In the genomic region with DNA sequence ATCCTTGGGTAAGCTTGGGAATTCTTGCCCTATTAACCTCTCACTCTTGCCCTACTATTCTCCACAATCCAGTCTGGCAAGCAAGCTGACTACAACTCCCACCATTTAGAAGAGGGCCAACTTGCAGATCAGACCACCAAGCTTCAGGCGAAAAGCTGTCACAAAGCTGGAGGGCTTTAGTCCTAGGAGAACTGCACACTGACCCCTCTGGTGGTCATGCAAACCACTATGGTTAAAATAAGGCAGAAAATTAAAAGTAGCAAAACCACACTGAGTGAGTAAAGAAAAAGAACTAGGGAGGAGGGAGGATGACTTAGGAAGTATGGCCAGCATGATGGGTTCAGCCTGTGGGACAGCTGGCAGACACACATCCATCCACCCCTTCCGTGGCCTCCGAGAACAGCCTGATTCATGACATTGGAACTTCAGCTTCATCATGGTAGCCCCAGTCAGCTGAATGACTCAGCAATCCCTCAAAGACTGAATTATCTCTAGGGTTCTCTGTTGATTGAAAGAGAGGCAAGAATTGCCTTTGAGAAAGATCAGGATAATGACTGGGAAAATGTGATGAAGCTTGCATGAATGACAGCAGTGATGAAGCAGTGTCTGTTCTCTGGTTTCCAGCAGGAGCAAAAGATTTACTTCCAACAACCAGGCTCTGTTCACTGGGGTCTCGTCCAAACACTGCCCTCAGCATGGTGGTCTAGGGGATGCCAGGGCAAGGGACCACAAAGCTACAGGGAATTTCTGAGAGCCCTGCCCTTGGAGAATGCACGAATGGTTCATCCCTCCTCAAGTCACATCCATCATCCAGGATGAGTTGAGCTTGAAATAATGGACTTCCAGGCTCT, we compare ENCODE assay signal across 9 cellular contexts. TPM values are rescaled to one million over a fixed set of nuclear protein-coding genes. Genes with fewer than 3 reads are reported as not detected.
DNase-seq lines count a peak whose midpoint lies in the region; ATAC-seq and TF ChIP-seq lines count a peak whose summit lies in the region.
"Had no signal": no experiment of that assay in that cellular context is flagged by ENCODE, and none has a peak within 500 bp of the region (broad histone marks: within the 10 kb centered on the region; RNA-seq: fewer than 3 reads in every experiment).

No MANE protein-coding gene starts in this region.

- CTCF ChIA-PET in RWPE1 (lab: Yijun Ruan, JAX) = interaction anchor here (0.5 to 0.7 kb wide), 2 partner anchors 51 to 105 kb away, joined by 4 read pairs; no protein-coding TSS in a partner anchor

- H3K4me1 Mint-ChIP-seq in progenitor cell of endocrine pancreas (ENCODE audit: low read depth) = peaks cover 1% of the 10 kb centered on the region
- peaks cover 47% of the 10 kb centered on the region for H3K4me1 Mint-ChIP-seq in stimulated activated naive CD8-positive, alpha-beta T cell treated with anti-CD3 and anti-CD28 coated beads, Interleukin-15, amount 100 ng/mL, for 72 hours

- H2AFZ ChIP-seq in fibroblast of lung (ENCODE audit: low read length) = no peak overlapping the region

- H3K9me3 ChIP-seq in fibroblast of lung (ENCODE audit: control insufficient read depth, insufficient read depth, low read depth, low read length) = no peaks in the 10 kb centered on the region

- DNase-seq in EL = peak; percentile 99
- peak; percentile 92 for DNase-seq in RWPE1 (ENCODE audit: low spot score)
- peak; percentile 97 to 99 for DNase-seq in fibroblast of lung (ENCODE audit: low read depth in 2 of 2)
- no peak for DNase-seq in progenitor cell of endocrine pancreas (ENCODE audit: low spot score, unreplicated experiment)
- no peak for DNase-seq in NCI-H1417 treated with DMSO at 0.1 percent for 48 hours (lab: John Stamatoyannopoulos, UW)
- no peak for DNase-seq in stimulated activated naive CD8-positive, alpha-beta T cell treated with anti-CD3 and anti-CD28 coated beads, Interleukin-15, amount 100 ng/mL, for 72 hours
- DNase-seq: activated CD8-positive, alpha-beta memory T cell treated with anti-CD3 and anti-CD28 coated beads, Interleukin-2, amount 50 U/mL, for 48 hours had no signal

- peak overlapping the region; percentile 46 for H3K27ac Mint-ChIP-seq in progenitor cell of endocrine pancreas
- no peak overlapping the region for H3K27ac Mint-ChIP-seq in stimulated activated naive CD8-positive, alpha-beta T cell treated with anti-CD3 and anti-CD28 coated beads, Interleukin-15, amount 100 ng/mL, for 72 hours

- TF ChIP-seq CTCF in RWPE1 (conservative IDR thresholded peaks at IDR 0.05; ENCODE audit: low read depth) (no peak), fibroblast of lung (conservative IDR thresholded peaks at IDR 0.05 in 1 of 2, IDR thresholded peaks at IDR 0.05 in 1 of 2; ENCODE audit: low read depth in 1 of 2, low read length in 2 of 2) (peak; percentile 36 to 54), progenitor cell of endocrine pancreas (IDR thresholded peaks at IDR 0.05; ENCODE audit: unreplicated experiment) (no peak)

- no peaks in the 10 kb centered on the region for H3K27me3 Mint-ChIP-seq in progenitor cell of endocrine pancreas
- H3K27me3 Mint-ChIP-seq in stimulated activated naive CD8-positive, alpha-beta T cell treated with anti-CD3 and anti-CD28 coated beads, Interleukin-15, amount 100 ng/mL, for 72 hours = no peaks in the 10 kb centered on the region

- H3K9ac ChIP-seq in fibroblast of lung (ENCODE audit: insufficient read depth, low read length) = no peak overlapping the region

- H3K27ac ChIP-seq in RWPE1 = peak overlapping the region; percentile 71
- peak overlapping the region; percentile 87 for H3K27ac ChIP-seq in fibroblast of lung (ENCODE audit: insufficient read depth, low read length)

- H3K4me3 Mint-ChIP-seq in progenitor cell of endocrine pancreas (ENCODE audit: low read depth) = no peak overlapping the region
- H3K4me3 Mint-ChIP-seq in stimulated activated naive CD8-positive, alpha-beta T cell treated with anti-CD3 and anti-CD28 coated beads, Interleukin-15, amount 100 ng/mL, for 72 hours = no peak overlapping the region

- H4K20me1 ChIP-seq in fibroblast of lung (ENCODE audit: control insufficient read depth, extremely low read depth, insufficient read depth, low read length) = no peaks in the 10 kb centered on the region

- H3K4me2 ChIP-seq in fibroblast of lung (ENCODE audit: extremely low read depth, insufficient read depth, low read length) = peak overlapping the region; percentile 70

- H3K4me1 ChIP-seq in fibroblast of lung (ENCODE audit: control insufficient read depth, extremely low read depth, insufficient read depth, low read length) = peaks cover 13% of the 10 kb centered on the region

- POLR2A ChIA-PET in RWPE1 (lab: Yijun Ruan, JAX; ENCODE audit: low non-redundant PET) = no interaction called here

- no peak for ATAC-seq in HG03457 (IDR thresholded peaks at IDR 0.05; ENCODE audit: unreplicated experiment)
- no peak for ATAC-seq in stimulated activated naive CD8-positive, alpha-beta T cell treated with anti-CD3 and anti-CD28 coated beads, Interleukin-15, amount 100 ng/mL, for 72 hours
- ATAC-seq in GM21825 (IDR thresholded peaks at IDR 0.05; ENCODE audit: unreplicated experiment) = no peak

- no peaks in the 10 kb centered on the region for H3K36me3 ChIP-seq in fibroblast of lung (ENCODE audit: control insufficient read depth, insufficient read depth, low read length)

- peaks cover 4% of the 10 kb centered on the region for H3K79me2 ChIP-seq in fibroblast of lung (ENCODE audit: control insufficient read depth, insufficient read depth, low read length)

- no peaks in the 10 kb centered on the region for H3K36me3 Mint-ChIP-seq in progenitor cell of endocrine pancreas (ENCODE audit: insufficient read depth)

- no peaks in the 10 kb centered on the region for H3K27me3 ChIP-seq in fibroblast of lung (ENCODE audit: control insufficient read depth, insufficient read depth, low read length)

- peak overlapping the region in 1 of 4 experiments; percentile 5 for H3K4me3 ChIP-seq in fibroblast of lung (replicated peaks in 1 of 4; ENCODE audit: control extremely low read depth in 1 of 4, insufficient read depth in 1 of 4, low read depth in 3 of 4, low read length in 4 of 4)

- no peaks in the 10 kb centered on the region for H3K9me3 Mint-ChIP-seq in progenitor cell of endocrine pancreas (ENCODE audit: low read depth)
- no peaks in the 10 kb centered on the region for H3K9me3 Mint-ChIP-seq in stimulated activated naive CD8-positive, alpha-beta T cell treated with anti-CD3 and anti-CD28 coated beads, Interleukin-15, amount 100 ng/mL, for 72 hours

RNA-seq across cellular contexts. Expression of a gene that starts 24.4 kb away (rescaled TPM):
- total RNA-seq in fibroblast of lung = 4.4 and 6.6 TPM in 2 replicates
- polyA plus RNA-seq in fibroblast of lung = 2.2 and 4.9 TPM in 2 replicates
- polyA plus RNA-seq in fibroblast of lung (2012) = 5.2 and 9.0 TPM in 2 replicates
- polyA minus RNA-seq in fibroblast of lung (ENCODE audit: low replicate concordance) = 8.8 and 23.5 TPM in 2 replicates
- total RNA-seq in progenitor cell of endocrine pancreas = 2.1 and 2.6 TPM in 2 replicates

Comparison
In these comparisons a context has a peak if more than half of its experiments do, and no peak if none do; other contexts are left out.
1. DNase-seq: peak in EL (single experiment), RWPE1 (single experiment) and fibroblast of lung (2 of 2); none in progenitor cell of endocrine pancreas (single experiment), NCI-H1417 treated with DMSO at 0.1 percent for 48 hours (single experiment) and stimulated activated naive CD8-positive, alpha-beta T cell treated with anti-CD3 and anti-CD28 coated beads, Interleukin-15, amount 100 ng/mL, for 72 hours (0 of 2).
2. CTCF ChIP-seq: peak in fibroblast of lung (2 of 2); none in RWPE1 (single experiment) and progenitor cell of endocrine pancreas (single experiment).